ENCODE assay signal across 31 cellular contexts in genomic region chr7:136150311-136150710, GRCh38.
"Had no signal": no experiment of that assay in that cellular context is flagged by ENCODE, and none has a peak within 500 bp of the region (broad histone marks: within the 10 kb centered on the region; RNA-seq: fewer than 3 reads in every experiment).

No MANE protein-coding gene starts in this region.

- H3K4me1 ChIP-seq: colonic mucosa, gastrocnemius medialis, prostate gland, right atrium auricular region, stomach, testis, tibial artery had no signal

- H3K27ac ChIP-seq: colonic mucosa, epithelial cell of prostate, gastrocnemius medialis, hepatocyte, prostate gland, right atrium auricular region, stomach, testis, tibial artery had no signal

- H3K79me2 ChIP-seq: hepatocyte had no signal

- H3K27me3 ChIP-seq: colonic mucosa, gastrocnemius medialis, hepatocyte, right atrium auricular region, stomach, testis, tibial artery had no signal

- H3K4me3 ChIP-seq: colonic mucosa, gastrocnemius medialis, hepatocyte, lung, prostate gland, right atrium auricular region, smooth muscle cell, stomach, testis, tibial artery had no signal

- H3K4me1 Mint-ChIP-seq: endodermal cell; naive thymus-derived CD4-positive, alpha-beta T cell; nephron had no signal

- H3K9me3 ChIP-seq: colonic mucosa, gastrocnemius medialis, prostate gland, right atrium auricular region, stomach, testis, tibial artery had no signal

- ATAC-seq: esophagus mucosa; gastrocnemius medialis; left lobe of liver; naive thymus-derived CD4-positive, alpha-beta T cell; sciatic nerve had no signal

- H3K36me3 ChIP-seq: colonic mucosa, gastrocnemius medialis, prostate gland, right atrium auricular region, stomach, tibial artery had no signal

- H3K9me3 Mint-ChIP-seq: dendritic cell treated with granulocyte-macrophage colony-stimulating factor and Interleukin-4, amounts not matched to agents 40 ng/mL and 50 ng/mL, for 4 days; endodermal cell; nephron; type B pancreatic cell had no signal

- H3K4me3 Mint-ChIP-seq: dendritic cell treated with granulocyte-macrophage colony-stimulating factor and Interleukin-4, amounts not matched to agents 40 ng/mL and 50 ng/mL, for 4 days; endodermal cell; naive thymus-derived CD4-positive, alpha-beta T cell; nephron; type B pancreatic cell had no signal

- DNase-seq: colonic mucosa; effector CD8-positive, alpha-beta T cell; endodermal cell; foreskin fibroblast; gastrocnemius medialis; head of caudate nucleus; kidney; mesenchymal stem cell; midbrain; naive thymus-derived CD4-positive, alpha-beta T cell; nucleus accumbens; stimulated activated CD4-positive, alpha-beta T cell treated with anti-CD3 and anti-CD28 coated beads, Interleukin-12 subunit alpha, Interleukin-12 subunit beta, amount 100 ng/mL, for 4 hours; stimulated activated CD4-positive, alpha-beta T cell treated with anti-CD3 and anti-CD28 coated beads, Interleukin-1b, Interleukin-23, amount 100 ng/mL, for 48 hours; stimulated activated CD4-positive, alpha-beta T cell treated with anti-CD3 and anti-CD28 coated beads, Interleukin-4, amount 100 ng/mL, for 1 hour; stimulated activated CD8-positive, alpha-beta memory T cell treated with anti-CD3 and anti-CD28 coated beads, Interleukin-4, amount 100 ng/mL, for 48 hours; stimulated activated naive CD4-positive, alpha-beta T cell treated with Interleukin-2 at 50 U/mL for 16 hours; stomach; testis; tibial artery had no signal

- H3K36me3 Mint-ChIP-seq: naive thymus-derived CD4-positive, alpha-beta T cell; type B pancreatic cell had no signal

- H3K27ac Mint-ChIP-seq: dendritic cell treated with granulocyte-macrophage colony-stimulating factor and Interleukin-4, amounts not matched to agents 40 ng/mL and 50 ng/mL, for 4 days; endodermal cell; naive thymus-derived CD4-positive, alpha-beta T cell; nephron; type B pancreatic cell had no signal

- H3K4me2 ChIP-seq: hepatocyte, smooth muscle cell had no signal

- H2AFZ ChIP-seq: hepatocyte had no signal

- H3K27me3 Mint-ChIP-seq: dendritic cell treated with granulocyte-macrophage colony-stimulating factor and Interleukin-4, amounts not matched to agents 40 ng/mL and 50 ng/mL, for 4 days had no signal
